ENCODE assay signal across 8 cellular contexts in the genomic region with DNA sequence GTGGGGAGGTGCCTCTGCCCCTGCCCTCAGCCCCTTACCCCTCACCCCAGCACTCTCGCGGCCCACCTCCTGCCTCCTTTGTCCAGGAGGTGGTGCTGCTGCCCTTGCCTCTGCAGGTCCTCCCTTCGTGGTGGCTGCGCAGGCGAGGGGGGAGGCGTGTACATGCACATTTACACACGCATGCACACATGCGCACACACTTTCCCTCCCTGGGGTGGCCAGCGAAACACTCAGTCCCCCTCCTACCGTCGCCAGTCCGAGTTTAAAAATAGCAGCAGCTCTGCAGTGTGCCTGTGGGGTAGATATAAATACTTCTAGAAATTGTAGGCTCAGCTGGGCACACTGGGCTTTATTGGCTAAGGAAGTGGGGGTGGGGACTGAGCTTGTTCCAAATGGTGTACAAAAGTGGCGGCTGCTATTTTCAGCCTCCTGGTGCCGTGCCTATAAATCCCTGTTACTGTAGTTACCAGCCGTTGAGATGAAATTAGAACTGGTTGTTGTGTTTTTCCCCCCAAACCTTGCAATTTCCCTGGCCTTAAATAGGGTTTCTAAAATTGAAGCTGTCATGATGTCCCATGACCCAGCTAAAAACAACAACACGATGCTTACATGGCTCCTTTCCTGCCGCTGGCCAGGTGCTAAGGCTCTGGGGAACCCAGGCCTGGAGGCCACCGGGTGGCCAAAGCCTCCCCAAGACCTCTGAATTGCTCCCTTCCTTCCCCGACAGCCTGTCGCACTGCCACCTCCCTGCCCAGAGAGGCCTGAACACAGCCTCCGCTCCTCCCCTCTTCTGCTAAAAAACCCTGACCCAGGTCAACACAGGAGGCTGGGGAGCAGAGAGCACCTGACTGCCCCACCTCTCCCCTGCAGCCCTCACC. TPM values are rescaled to one million over a fixed set of nuclear protein-coding genes. Genes with fewer than 3 reads are reported as not detected.
A peak's percentile ranks its signal among the peaks of the same experiment; 100 is the strongest.
DNase-seq lines count a peak whose midpoint lies in the region; FAIRE-seq and TF ChIP-seq lines count a peak whose summit lies in the region.

No MANE protein-coding gene starts in this region.

- DNase-seq in hepatocyte (ENCODE audit: low spot score) = peak; percentile 62
- peak in 41 of 49 donors; percentile 17 to 97 (median 64) for DNase-seq in substantia nigra (lab: John Stamatoyannopoulos, UW)
- no peak for DNase-seq in NCI-H748 treated with DMSO at 0.1 percent for 48 hours (lab: John Stamatoyannopoulos, UW)
- no peak for DNase-seq in stimulated activated naive CD4-positive, alpha-beta T cell (lab: John Stamatoyannopoulos, UW)
- DNase-seq in CD1c-positive myeloid dendritic cell (ENCODE audit: extremely low spot score) = no peak
- DNase-seq in GM12892 (ENCODE audit: insufficient read length) = no peak

- H4K20me1 ChIP-seq in hepatocyte (ENCODE audit: insufficient read depth, poor library complexity, severe bottlenecking) = no peaks in the 10 kb centered on the region

- no peak for FAIRE-seq in GM12892 (lab: Jason Lieb, UNC)

- H3K79me2 ChIP-seq in hepatocyte = no peaks in the 10 kb centered on the region

- WGBS in hepatocyte (ENCODE audit: low lambda C conversion rate, missing lambda C conversion rate) = 72% methylated on average over 21 of the region's 21 CpGs

- H3K36me3 ChIP-seq in HEK293 (ENCODE audit: control insufficient read depth in 2 of 2, insufficient read depth in 1 of 2, low read length in 2 of 2) = peaks cover 10 to 93% of the 10 kb centered on the region in 2 experiments
- no peaks in the 10 kb centered on the region for H3K36me3 ChIP-seq in hepatocyte (replicated peaks; ENCODE audit: insufficient read depth, low read depth)

- no peaks in the 10 kb centered on the region for H3K27me3 ChIP-seq in hepatocyte

- peak overlapping the region; percentile 27 for H3K4me2 ChIP-seq in hepatocyte

- H3K4me1 ChIP-seq in HEK293 (ENCODE audit: control insufficient read depth, insufficient read depth, low read length) = no peaks in the 10 kb centered on the region
- peaks cover 8% of the 10 kb centered on the region for H3K4me1 ChIP-seq in hepatocyte (ENCODE audit: insufficient read depth)

- H3K9me2 ChIP-seq in hepatocyte (replicated peaks; ENCODE audit: insufficient read depth) = no peaks in the 10 kb centered on the region

- CTCF ChIA-PET in HEK293 (lab: Yijun Ruan, JAX) = interaction anchor here (0.6 to 2.5 kb wide), 8 partner anchors 10 to 415 kb away, joined by 3 to 11 read pairs (median 3); partner anchors contain the start of gene PICK1

- POLR2A ChIA-PET in HEK293 (lab: Yijun Ruan, JAX) = no interaction called here

- H3K9me3 ChIP-seq in HEK293 (ENCODE audit: control insufficient read depth, insufficient read depth, low read depth, low read length) = no peaks in the 10 kb centered on the region
- no peaks in the 10 kb centered on the region for H3K9me3 ChIP-seq in hepatocyte (ENCODE audit: low read depth)

- peak; percentile 46; the same call in 1 of the 2 replicates for TF ChIP-seq CTCF in HEK293 (tag by site-specific recombination; IDR thresholded peaks at IDR 0.05)
- peak; percentile 43 for TF ChIP-seq CTCF in WI38 (IDR thresholded peaks at IDR 0.05; ENCODE audit: low read depth, low read length)
- peak; percentile 52 for TF ChIP-seq CTCF in hepatocyte (IDR thresholded peaks at IDR 0.05; ENCODE audit: poor library complexity)

- H3K27ac ChIP-seq in HEK293 (ENCODE audit: extremely low read depth, low read depth, low read length) (no peak overlapping the region), hepatocyte (peak overlapping the region; percentile 83), substantia nigra (ENCODE audit: low read depth, low read length, poor library complexity, severe bottlenecking) (peak overlapping the region; percentile 76)

- no peak overlapping the region for H2AFZ ChIP-seq in hepatocyte

- no peak for TF ChIP-seq POLR2A in GM12892 (IDR thresholded peaks at IDR 0.05; ENCODE audit: low read depth, low read length)

- no peak overlapping the region for H3K4me3 ChIP-seq in HEK293 (ENCODE audit: low read depth, low read length)
- no peak overlapping the region for H3K4me3 ChIP-seq in WI38 (ENCODE audit: low read depth, low read length)
- no peak overlapping the region for H3K4me3 ChIP-seq in hepatocyte

TF ChIP-seq in HEK293, 187 proteins besides CTCF, POLR2A, EP300 and RAD21:
- TF ChIP-seq ZNF654 (tag by site-specific recombination; IDR thresholded peaks at IDR 0.05; ENCODE audit: low read depth) = peak; percentile 25
- peak; percentile 70 for TF ChIP-seq SCRT2 (tag by site-specific recombination; IDR thresholded peaks at IDR 0.05)
- TF ChIP-seq ZNF2 (tag by site-specific recombination; IDR thresholded peaks at IDR 0.05) = 0 out of 2 replicates have a peak, but pooled peaks have one; percentile 29
- TF ChIP-seq SCRT1 (tag by site-specific recombination; IDR thresholded peaks at IDR 0.05; ENCODE audit: borderline replicate concordance) = 0 out of 2 replicates have a peak, but pooled peaks have one; percentile 29
- TF ChIP-seq HIC1 (tag by site-specific recombination; IDR thresholded peaks at IDR 0.05) = no peak

RNA-seq across cellular contexts. Expression of gene PICK1, which starts 12.4 kb away (rescaled TPM):
- 26.2 and 42.7 TPM in 2 replicates for total RNA-seq in hepatocyte
- polyA plus RNA-seq in hepatocyte = 43.1 and 54.9 TPM in 2 replicates
- polyA plus RNA-seq in GM12892 (2012; ENCODE audit: missing spikeins) = 8.2 TPM

RNA-seq across cellular contexts. Expression of gene SLC16A8, which starts 14.4 kb away (rescaled TPM):
- total RNA-seq in hepatocyte = not detected in 2 replicates
- polyA plus RNA-seq in hepatocyte = 0.63 and 1.6 TPM in 2 replicates
- not detected for polyA plus RNA-seq in GM12892 (2012; ENCODE audit: missing spikeins)

RNA-seq across cellular contexts. Expression of gene BAIAP2L2, which starts 40.9 kb away (rescaled TPM):
- 3.3 and 4.4 TPM in 2 replicates for total RNA-seq in hepatocyte
- polyA plus RNA-seq in hepatocyte = 8.2 and 8.8 TPM in 2 replicates
- polyA plus RNA-seq in GM12892 (2012; ENCODE audit: missing spikeins) = not detected

Comparison
In these comparisons a context has a peak if more than half of its experiments do, and no peak if none do; other contexts are left out.
1. DNase-seq: peak in hepatocyte (single experiment) and substantia nigra (41 of 49); none in NCI-H748 treated with DMSO at 0.1 percent for 48 hours (single experiment), stimulated activated naive CD4-positive, alpha-beta T cell (0 of 6), CD1c-positive myeloid dendritic cell (single experiment) and GM12892 (single experiment).
2. Peak in every context shown above with its lines, with median percentiles within 50 percentile points of each other: CTCF ChIP-seq.